In the genomic region with DNA sequence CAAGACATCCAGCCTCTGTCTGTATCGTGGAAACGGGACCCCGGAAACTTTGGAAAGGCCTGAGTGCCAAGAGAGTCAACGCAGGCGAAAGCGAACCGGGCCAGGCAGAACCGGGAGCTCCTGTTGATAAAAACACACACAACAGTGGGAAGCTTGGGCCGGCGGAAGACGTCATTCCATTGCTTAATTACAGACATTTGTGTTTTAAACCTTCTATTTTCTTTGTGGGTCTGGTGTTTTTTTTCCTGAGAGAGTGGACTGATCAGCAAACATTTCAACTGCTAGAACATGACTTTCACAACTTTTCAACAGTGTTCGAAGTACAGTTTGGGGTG, we compare ENCODE assay signal across 2 cellular contexts.
TF ChIP-seq lines count a peak whose summit lies in the region.

No MANE protein-coding gene starts in this region.

TF ChIP-seq in K562, 482 proteins besides CTCF, POLR2A, EP300 and RAD21 (continued from another document and continues in another):
- TF ChIP-seq, protein P1, sequence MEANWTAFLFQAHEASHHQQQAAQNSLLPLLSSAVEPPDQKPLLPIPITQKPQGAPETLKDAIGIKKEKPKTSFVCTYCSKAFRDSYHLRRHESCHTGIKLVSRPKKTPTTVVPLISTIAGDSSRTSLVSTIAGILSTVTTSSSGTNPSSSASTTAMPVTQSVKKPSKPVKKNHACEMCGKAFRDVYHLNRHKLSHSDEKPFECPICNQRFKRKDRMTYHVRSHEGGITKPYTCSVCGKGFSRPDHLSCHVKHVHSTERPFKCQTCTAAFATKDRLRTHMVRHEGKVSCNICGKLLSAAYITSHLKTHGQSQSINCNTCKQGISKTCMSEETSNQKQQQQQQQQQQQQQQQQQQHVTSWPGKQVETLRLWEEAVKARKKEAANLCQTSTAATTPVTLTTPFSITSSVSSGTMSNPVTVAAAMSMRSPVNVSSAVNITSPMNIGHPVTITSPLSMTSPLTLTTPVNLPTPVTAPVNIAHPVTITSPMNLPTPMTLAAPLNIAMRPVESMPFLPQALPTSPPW (CRISPR knock-in tag; IDR thresholded peaks at IDR 0.05), result no peak
- TF ChIP-seq SMAD1 (IDR thresholded peaks at IDR 0.05; ENCODE audit: low read depth, low read length, partially characterized antibody), result no peak
- no peak for TF ChIP-seq PHF21A (IDR thresholded peaks at IDR 0.05; ENCODE audit: borderline replicate concordance, low read depth)
- no peak for TF ChIP-seq ZNF445 (CRISPR knock-in tag; IDR thresholded peaks at IDR 0.05; ENCODE audit: low read depth)
- no peak for TF ChIP-seq TARDBP (IDR thresholded peaks at IDR 0.05)
- TF ChIP-seq, protein P2, sequence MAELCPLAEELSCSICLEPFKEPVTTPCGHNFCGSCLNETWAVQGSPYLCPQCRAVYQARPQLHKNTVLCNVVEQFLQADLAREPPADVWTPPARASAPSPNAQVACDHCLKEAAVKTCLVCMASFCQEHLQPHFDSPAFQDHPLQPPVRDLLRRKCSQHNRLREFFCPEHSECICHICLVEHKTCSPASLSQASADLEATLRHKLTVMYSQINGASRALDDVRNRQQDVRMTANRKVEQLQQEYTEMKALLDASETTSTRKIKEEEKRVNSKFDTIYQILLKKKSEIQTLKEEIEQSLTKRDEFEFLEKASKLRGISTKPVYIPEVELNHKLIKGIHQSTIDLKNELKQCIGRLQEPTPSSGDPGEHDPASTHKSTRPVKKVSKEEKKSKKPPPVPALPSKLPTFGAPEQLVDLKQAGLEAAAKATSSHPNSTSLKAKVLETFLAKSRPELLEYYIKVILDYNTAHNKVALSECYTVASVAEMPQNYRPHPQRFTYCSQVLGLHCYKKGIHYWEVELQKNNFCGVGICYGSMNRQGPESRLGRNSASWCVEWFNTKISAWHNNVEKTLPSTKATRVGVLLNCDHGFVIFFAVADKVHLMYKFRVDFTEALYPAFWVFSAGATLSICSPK (IDR thresholded peaks at IDR 0.05; ENCODE audit: borderline replicate concordance), result no peak
- TF ChIP-seq, protein P3, sequence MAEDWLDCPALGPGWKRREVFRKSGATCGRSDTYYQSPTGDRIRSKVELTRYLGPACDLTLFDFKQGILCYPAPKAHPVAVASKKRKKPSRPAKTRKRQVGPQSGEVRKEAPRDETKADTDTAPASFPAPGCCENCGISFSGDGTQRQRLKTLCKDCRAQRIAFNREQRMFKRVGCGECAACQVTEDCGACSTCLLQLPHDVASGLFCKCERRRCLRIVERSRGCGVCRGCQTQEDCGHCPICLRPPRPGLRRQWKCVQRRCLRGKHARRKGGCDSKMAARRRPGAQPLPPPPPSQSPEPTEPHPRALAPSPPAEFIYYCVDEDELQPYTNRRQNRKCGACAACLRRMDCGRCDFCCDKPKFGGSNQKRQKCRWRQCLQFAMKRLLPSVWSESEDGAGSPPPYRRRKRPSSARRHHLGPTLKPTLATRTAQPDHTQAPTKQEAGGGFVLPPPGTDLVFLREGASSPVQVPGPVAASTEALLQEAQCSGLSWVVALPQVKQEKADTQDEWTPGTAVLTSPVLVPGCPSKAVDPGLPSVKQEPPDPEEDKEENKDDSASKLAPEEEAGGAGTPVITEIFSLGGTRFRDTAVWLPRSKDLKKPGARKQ (CRISPR knock-in tag; IDR thresholded peaks at IDR 0.05), result no peak
- TF ChIP-seq SAFB (IDR thresholded peaks at IDR 0.05; ENCODE audit: borderline replicate concordance, low read depth, low read length), result no peak
- TF ChIP-seq TFAM (CRISPR knock-in tag; conservative IDR thresholded peaks at IDR 0.05), result no peak
- no peak for TF ChIP-seq NCOA6 (IDR thresholded peaks at IDR 0.05)
- no peak for TF ChIP-seq ZNF668 (CRISPR knock-in tag; IDR thresholded peaks at IDR 0.05)
- TF ChIP-seq CEBPG (CRISPR knock-in tag; IDR thresholded peaks at IDR 0.05), result 0 out of 2 replicates have a peak, but pooled peaks have one; percentile 13
- peak in 1 of 2 experiments; percentile 52; a peak in 1 of 4 replicates for TF ChIP-seq CEBPG (tag; conservative IDR thresholded peaks at IDR 0.05 in 1 of 2, IDR thresholded peaks at IDR 0.05 in 1 of 2)
- TF ChIP-seq SMARCA4 (IDR thresholded peaks at IDR 0.05), result 0 out of 2 replicates have a peak, but pooled peaks have one; percentile 19
- TF ChIP-seq CHD1 (IDR thresholded peaks at IDR 0.05; ENCODE audit: low read length), result peak; percentile 40
- no peak for TF ChIP-seq NR4A1 (CRISPR knock-in tag; IDR thresholded peaks at IDR 0.05)
- 0 out of 2 replicates have a peak, but pooled peaks have one; percentile 2 for TF ChIP-seq NR4A1 (tag; IDR thresholded peaks at IDR 0.05)
- no peak for TF ChIP-seq FIP1L1 (IDR thresholded peaks at IDR 0.05; ENCODE audit: low read depth, low read length, poor library complexity, severe bottlenecking)
- TF ChIP-seq EHMT2 (IDR thresholded peaks at IDR 0.05), result no peak
- TF ChIP-seq, protein P4, sequence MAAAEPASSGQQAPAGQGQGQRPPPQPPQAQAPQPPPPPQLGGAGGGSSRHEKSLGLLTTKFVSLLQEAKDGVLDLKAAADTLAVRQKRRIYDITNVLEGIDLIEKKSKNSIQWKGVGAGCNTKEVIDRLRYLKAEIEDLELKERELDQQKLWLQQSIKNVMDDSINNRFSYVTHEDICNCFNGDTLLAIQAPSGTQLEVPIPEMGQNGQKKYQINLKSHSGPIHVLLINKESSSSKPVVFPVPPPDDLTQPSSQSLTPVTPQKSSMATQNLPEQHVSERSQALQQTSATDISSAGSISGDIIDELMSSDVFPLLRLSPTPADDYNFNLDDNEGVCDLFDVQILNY (CRISPR knock-in tag; IDR thresholded peaks at IDR 0.05), result no peak
- TF ChIP-seq NFRKB (IDR thresholded peaks at IDR 0.05; ENCODE audit: low read depth), result peak; percentile 55; the same call in 1 of the 2 replicates
- no peak for TF ChIP-seq ZBTB17 (CRISPR knock-in tag; IDR thresholded peaks at IDR 0.05)
- no peak for TF ChIP-seq MCM5 (IDR thresholded peaks at IDR 0.05; ENCODE audit: low read depth)
- peak; percentile 43; the same call in 1 of the 2 replicates for TF ChIP-seq ATF7 (IDR thresholded peaks at IDR 0.05)

TF ChIP-seq in HepG2, 621 proteins besides CTCF, POLR2A, EP300 and RAD21 (continued from another document and continues in another):
- TF ChIP-seq, protein P5, sequence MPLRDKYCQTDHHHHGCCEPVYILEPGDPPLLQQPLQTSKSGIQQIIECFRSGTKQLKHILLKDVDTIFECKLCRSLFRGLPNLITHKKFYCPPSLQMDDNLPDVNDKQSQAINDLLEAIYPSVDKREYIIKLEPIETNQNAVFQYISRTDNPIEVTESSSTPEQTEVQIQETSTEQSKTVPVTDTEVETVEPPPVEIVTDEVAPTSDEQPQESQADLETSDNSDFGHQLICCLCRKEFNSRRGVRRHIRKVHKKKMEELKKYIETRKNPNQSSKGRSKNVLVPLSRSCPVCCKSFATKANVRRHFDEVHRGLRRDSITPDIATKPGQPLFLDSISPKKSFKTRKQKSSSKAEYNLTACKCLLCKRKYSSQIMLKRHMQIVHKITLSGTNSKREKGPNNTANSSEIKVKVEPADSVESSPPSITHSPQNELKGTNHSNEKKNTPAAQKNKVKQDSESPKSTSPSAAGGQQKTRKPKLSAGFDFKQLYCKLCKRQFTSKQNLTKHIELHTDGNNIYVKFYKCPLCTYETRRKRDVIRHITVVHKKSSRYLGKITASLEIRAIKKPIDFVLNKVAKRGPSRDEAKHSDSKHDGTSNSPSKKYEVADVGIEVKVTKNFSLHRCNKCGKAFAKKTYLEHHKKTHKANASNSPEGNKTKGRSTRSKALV (CRISPR knock-in tag; IDR thresholded peaks at IDR 0.05), result 0 out of 2 replicates have a peak, but pooled peaks have one; percentile 10
- TF ChIP-seq ISL2 (CRISPR knock-in tag; IDR thresholded peaks at IDR 0.05) (no peak), ZNF430 (CRISPR knock-in tag; IDR thresholded peaks at IDR 0.05) (0 out of 2 replicates have a peak, but pooled peaks have one; percentile 31), ZNF619 (CRISPR knock-in tag; IDR thresholded peaks at IDR 0.05) (no peak), SP4 (CRISPR knock-in tag; IDR thresholded peaks at IDR 0.05) (no peak), EEA1 (CRISPR knock-in tag; IDR thresholded peaks at IDR 0.05; ENCODE audit: borderline replicate concordance) (no peak), HCFC1 (IDR thresholded peaks at IDR 0.05; ENCODE audit: low read depth, low read length) (no peak), KDM1A (CRISPR knock-in tag; IDR thresholded peaks at IDR 0.05) (no peak), CBFB (CRISPR knock-in tag; IDR thresholded peaks at IDR 0.05) (no peak), CREM (IDR thresholded peaks at IDR 0.05) (0 out of 2 replicates have a peak, but pooled peaks have one; percentile 16), CREM (CRISPR knock-in tag; IDR thresholded peaks at IDR 0.05) (no peak), SRSF9 (IDR thresholded peaks at IDR 0.05; ENCODE audit: borderline replicate concordance, insufficient read depth, low read depth, low read length, poor library complexity, severe bottlenecking) (no peak), ZKSCAN5 (CRISPR knock-in tag; IDR thresholded peaks at IDR 0.05) (no peak), HES4 (CRISPR knock-in tag; IDR thresholded peaks at IDR 0.05; ENCODE audit: borderline replicate concordance) (no peak), NR2F1 (CRISPR knock-in tag; IDR thresholded peaks at IDR 0.05) (no peak), HIVEP1 (CRISPR knock-in tag; IDR thresholded peaks at IDR 0.05) (0 out of 2 replicates have a peak, but pooled peaks have one; percentile 8), EZH2 (conservative IDR thresholded peaks at IDR 0.05; ENCODE audit: low read depth, low read length) (peak; percentile 93; the same call in 1 of the 2 replicates), FOXJ3 (CRISPR knock-in tag; IDR thresholded peaks at IDR 0.05; ENCODE audit: borderline replicate concordance) (no peak), LCORL (IDR thresholded peaks at IDR 0.05) (no peak), LCORL (CRISPR knock-in tag; IDR thresholded peaks at IDR 0.05) (peak; percentile 21; the same call in 1 of the 2 replicates), ZFY (CRISPR knock-in tag; IDR thresholded peaks at IDR 0.05) (no peak), PPARG (CRISPR knock-in tag; conservative IDR thresholded peaks at IDR 0.05) (no peak), FOXO1 (CRISPR knock-in tag; IDR thresholded peaks at IDR 0.05) (no peak), KDM4B (CRISPR knock-in tag; IDR thresholded peaks at IDR 0.05) (no peak), PHF8 (CRISPR knock-in tag; IDR thresholded peaks at IDR 0.05) (no peak), ZNF670 (CRISPR knock-in tag; IDR thresholded peaks at IDR 0.05; ENCODE audit: borderline replicate concordance) (no peak), TP53 (CRISPR knock-in tag; conservative IDR thresholded peaks at IDR 0.05) (no peak), DNMT1 (CRISPR knock-in tag; IDR thresholded peaks at IDR 0.05) (no peak), SYNCRIP (IDR thresholded peaks at IDR 0.05; ENCODE audit: insufficient read depth, low read depth, low read length) (no peak), RFXAP (CRISPR knock-in tag; IDR thresholded peaks at IDR 0.05; ENCODE audit: borderline replicate concordance) (no peak), NCOA1 (CRISPR knock-in tag; IDR thresholded peaks at IDR 0.05) (0 out of 2 replicates have a peak, but pooled peaks have one; percentile 23), RBM39 (IDR thresholded peaks at IDR 0.05; ENCODE audit: low read depth, low read length, poor library complexity, severe bottlenecking) (no peak), ZFP36 (IDR thresholded peaks at IDR 0.05; ENCODE audit: borderline replicate concordance, low read depth, low read length, partially characterized antibody) (no peak), SMYD3 (CRISPR knock-in tag; IDR thresholded peaks at IDR 0.05) (no peak)
- TF ChIP-seq, protein P6, sequence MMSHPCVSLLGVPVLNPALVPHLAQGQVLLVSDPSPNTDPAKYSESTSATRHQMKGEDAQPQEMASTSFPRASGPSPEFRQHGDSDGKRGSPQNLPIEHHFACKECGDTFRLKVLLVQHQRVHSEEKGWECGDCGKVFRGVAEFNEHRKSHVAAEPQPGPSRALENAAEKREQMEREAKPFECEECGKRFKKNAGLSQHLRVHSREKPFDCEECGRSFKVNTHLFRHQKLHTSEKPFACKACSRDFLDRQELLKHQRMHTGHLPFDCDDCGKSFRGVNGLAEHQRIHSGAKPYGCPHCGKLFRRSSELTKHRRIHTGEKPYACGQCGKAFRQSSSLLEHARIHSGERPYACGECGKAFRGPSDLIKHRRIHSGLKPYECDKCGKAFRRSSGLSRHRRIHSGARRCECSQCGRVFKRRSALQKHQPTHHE (CRISPR knock-in tag; IDR thresholded peaks at IDR 0.05; ENCODE audit: borderline replicate concordance), result no peak
- TF ChIP-seq, protein P7, sequence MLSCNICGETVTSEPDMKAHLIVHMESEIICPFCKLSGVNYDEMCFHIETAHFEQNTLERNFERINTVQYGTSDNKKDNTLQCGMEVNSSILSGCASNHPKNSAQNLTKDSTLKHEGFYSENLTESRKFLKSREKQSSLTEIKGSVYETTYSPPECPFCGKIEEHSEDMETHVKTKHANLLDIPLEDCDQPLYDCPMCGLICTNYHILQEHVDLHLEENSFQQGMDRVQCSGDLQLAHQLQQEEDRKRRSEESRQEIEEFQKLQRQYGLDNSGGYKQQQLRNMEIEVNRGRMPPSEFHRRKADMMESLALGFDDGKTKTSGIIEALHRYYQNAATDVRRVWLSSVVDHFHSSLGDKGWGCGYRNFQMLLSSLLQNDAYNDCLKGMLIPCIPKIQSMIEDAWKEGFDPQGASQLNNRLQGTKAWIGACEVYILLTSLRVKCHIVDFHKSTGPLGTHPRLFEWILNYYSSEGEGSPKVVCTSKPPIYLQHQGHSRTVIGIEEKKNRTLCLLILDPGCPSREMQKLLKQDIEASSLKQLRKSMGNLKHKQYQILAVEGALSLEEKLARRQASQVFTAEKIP (CRISPR knock-in tag; IDR thresholded peaks at IDR 0.05; ENCODE audit: borderline replicate concordance), result 0 out of 2 replicates have a peak, but pooled peaks have one; percentile 62
- TF ChIP-seq, protein P8, sequence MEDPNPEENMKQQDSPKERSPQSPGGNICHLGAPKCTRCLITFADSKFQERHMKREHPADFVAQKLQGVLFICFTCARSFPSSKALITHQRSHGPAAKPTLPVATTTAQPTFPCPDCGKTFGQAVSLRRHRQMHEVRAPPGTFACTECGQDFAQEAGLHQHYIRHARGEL (CRISPR knock-in tag; IDR thresholded peaks at IDR 0.05), result no peak
- TF ChIP-seq, protein P9, sequence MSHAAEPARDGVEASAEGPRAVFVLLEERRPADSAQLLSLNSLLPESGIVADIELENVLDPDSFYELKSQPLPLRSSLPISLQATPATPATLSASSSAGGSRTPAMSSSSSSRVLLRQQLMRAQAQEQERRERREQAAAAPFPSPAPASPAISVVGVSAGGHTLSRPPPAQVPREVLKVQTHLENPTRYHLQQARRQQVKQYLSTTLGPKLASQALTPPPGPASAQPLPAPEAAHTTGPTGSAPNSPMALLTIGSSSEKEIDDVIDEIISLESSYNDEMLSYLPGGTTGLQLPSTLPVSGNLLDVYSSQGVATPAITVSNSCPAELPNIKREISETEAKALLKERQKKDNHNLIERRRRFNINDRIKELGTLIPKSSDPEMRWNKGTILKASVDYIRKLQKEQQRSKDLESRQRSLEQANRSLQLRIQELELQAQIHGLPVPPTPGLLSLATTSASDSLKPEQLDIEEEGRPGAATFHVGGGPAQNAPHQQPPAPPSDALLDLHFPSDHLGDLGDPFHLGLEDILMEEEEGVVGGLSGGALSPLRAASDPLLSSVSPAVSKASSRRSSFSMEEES (CRISPR knock-in tag; IDR thresholded peaks at IDR 0.05), result no peak
- TF ChIP-seq, protein P10, sequence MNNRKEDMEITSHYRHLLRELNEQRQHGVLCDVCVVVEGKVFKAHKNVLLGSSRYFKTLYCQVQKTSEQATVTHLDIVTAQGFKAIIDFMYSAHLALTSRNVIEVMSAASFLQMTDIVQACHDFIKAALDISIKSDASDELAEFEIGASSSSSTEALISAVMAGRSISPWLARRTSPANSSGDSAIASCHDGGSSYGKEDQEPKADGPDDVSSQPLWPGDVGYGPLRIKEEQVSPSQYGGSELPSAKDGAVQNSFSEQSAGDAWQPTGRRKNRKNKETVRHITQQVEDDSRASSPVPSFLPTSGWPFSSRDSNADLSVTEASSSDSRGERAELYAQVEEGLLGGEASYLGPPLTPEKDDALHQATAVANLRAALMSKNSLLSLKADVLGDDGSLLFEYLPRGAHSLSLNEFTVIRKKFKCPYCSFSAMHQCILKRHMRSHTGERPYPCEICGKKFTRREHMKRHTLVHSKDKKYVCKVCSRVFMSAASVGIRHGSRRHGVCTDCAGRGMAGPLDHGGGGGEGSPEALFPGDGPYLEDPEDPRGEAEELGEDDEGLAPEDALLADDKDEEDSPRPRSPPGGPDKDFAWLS (CRISPR knock-in tag; IDR thresholded peaks at IDR 0.05; ENCODE audit: borderline replicate concordance), result no peak
